Comparison of ENCODE assay signal across 16 cellular contexts in the genomic region with DNA sequence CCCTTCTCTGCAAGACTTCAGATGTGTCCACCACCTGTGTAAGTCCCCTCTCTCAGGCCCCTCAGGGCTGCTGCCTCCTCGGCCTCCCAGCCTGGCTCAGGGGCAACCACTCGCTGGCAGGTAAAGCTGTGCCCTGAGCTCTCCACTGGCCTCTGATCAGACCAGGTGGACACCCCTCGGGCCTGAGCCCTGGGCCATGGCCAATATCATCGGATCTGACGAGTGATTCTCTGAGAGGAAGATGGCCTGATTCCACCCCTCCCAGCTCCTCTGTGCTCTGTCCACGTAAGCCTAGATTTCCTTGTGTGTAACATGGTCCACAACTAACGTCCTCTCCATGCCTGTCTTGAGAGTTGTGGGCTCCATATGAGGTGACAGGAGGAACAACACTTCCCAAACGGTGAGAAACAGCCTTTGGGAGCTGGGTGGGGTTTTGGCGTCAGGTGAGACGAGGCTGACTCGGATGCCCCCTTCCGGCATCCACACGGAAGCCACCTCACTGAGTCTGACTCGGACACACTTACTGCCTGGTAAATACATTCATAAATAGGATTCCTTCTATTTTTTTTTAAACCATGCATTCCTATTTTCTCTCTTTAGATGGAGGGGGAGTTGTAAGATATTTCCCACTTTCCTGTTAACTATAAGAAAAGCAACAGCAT.
DNase-seq lines count a peak whose midpoint lies in the region; ATAC-seq, FAIRE-seq and TF ChIP-seq lines count a peak whose summit lies in the region.
"Had no signal": no experiment of that assay in that cellular context is flagged by ENCODE, and none has a peak within 500 bp of the region (broad histone marks: within the 10 kb centered on the region; RNA-seq: fewer than 3 reads in every experiment).

No MANE protein-coding gene starts in this region.

- no peaks in the 10 kb centered on the region for H3K9me3 ChIP-seq in CD4-positive, alpha-beta memory T cell (ENCODE audit: control insufficient read depth in 1 of 2, low read length in 2 of 2)
- H3K9me3 ChIP-seq in H9 (ENCODE audit: control insufficient read depth, low read depth, low read length) (no peaks in the 10 kb centered on the region), PC-9 (ENCODE audit: insufficient read depth, low read depth) (no peaks in the 10 kb centered on the region)

- H3K4me2 ChIP-seq in H9 (ENCODE audit: insufficient read depth, insufficient read length, low read length): no peak overlapping the region
- H3K4me2 ChIP-seq in PC-9: no peak overlapping the region

- H3K9me2 ChIP-seq in PC-9 (ENCODE audit: insufficient read depth): no peaks in the 10 kb centered on the region

- no peak overlapping the region for H3T11ph ChIP-seq in H9 (ENCODE audit: low read length)

- ATAC-seq in activated T-helper 17 cell treated with anti-CD3 and anti-CD28 coated beads, Interleukin-2, amount 50 U/mL, for 72 hours (replicated peaks): no peak
- ATAC-seq in natural killer cell treated with Interleukin-12 subunit alpha and Interleukin-12 subunit beta and Interleukin-15 and Interleukin-18, amount 100 ng/mL, for 72 hours: no peak
- no peak for ATAC-seq in GM18511 (IDR thresholded peaks at IDR 0.05; ENCODE audit: unreplicated experiment)

- no peak overlapping the region for H2BK12ac ChIP-seq in H9 (ENCODE audit: insufficient read length, low read depth, low read length)

- H3K18ac ChIP-seq in H9 (ENCODE audit: insufficient read length, low read depth, low read length): no peak overlapping the region

- peak in 1 of 5 donors; percentile 27 for DNase-seq in CD4-positive, alpha-beta memory T cell
- no peak for DNase-seq in H9
- no peak for DNase-seq in natural killer cell treated with Interleukin-12 subunit alpha and Interleukin-12 subunit beta and Interleukin-15 and Interleukin-18, amount 100 ng/mL, for 72 hours (ENCODE audit: low spot score)
- DNase-seq in PC-9: no peak
- DNase-seq in D721Med (ENCODE audit: insufficient read length, low spot score): no peak
- DNase-seq: AML-193; DMS 273 treated with DMSO at 0.1 percent for 48 hours; NCI-H1694 treated with DMSO at 0.1 percent for 48 hours; NCI-H446; SHP77 treated with DMSO at 0.1 percent for 48 hours; stimulated activated CD4-positive, alpha-beta T cell treated with anti-CD3 and anti-CD28 coated beads, Interleukin-2, amount 100 ng/mL, for 48 hours had no signal

- H3F3A ChIP-seq in PC-9 (ENCODE audit: insufficient read depth, low read depth): no peaks in the 10 kb centered on the region; the same call in 1 of the 2 replicates

- POLR2A ChIA-PET in CD4-positive, alpha-beta memory T cell (lab: Charles Lee; ENCODE audit: partially characterized antibody): no interaction called here
- POLR2A ChIA-PET in PC-9 (lab: Charles Lee; ENCODE audit: unreplicated experiment): no interaction called here

- H4K8ac ChIP-seq in H9 (replicated peaks; ENCODE audit: insufficient read length, low read depth, low read length): no peak overlapping the region

- H3K9ac ChIP-seq in H9 (ENCODE audit: extremely low read depth, insufficient read length, low read length): no peak overlapping the region

- H3K4ac ChIP-seq in H9 (ENCODE audit: low read depth, low read length): no peak overlapping the region

- H2BK5ac ChIP-seq in H9 (ENCODE audit: insufficient read length, low read length): no peak overlapping the region

- no peak overlapping the region for H2AK5ac ChIP-seq in H9 (ENCODE audit: insufficient read length, low read length)

- H3K79me2 ChIP-seq in H9 (ENCODE audit: insufficient read depth, low read length): no peaks in the 10 kb centered on the region
- no peaks in the 10 kb centered on the region for H3K79me2 ChIP-seq in PC-9 (ENCODE audit: low read depth)

- peaks cover 98% of the 10 kb centered on the region for H3K36me3 ChIP-seq in CD4-positive, alpha-beta memory T cell (ENCODE audit: insufficient read depth, low read length)
- no peaks in the 10 kb centered on the region for H3K36me3 ChIP-seq in PC-9 (ENCODE audit: low read depth)

- TF ChIP-seq CTCF in H9 (conservative IDR thresholded peaks at IDR 0.05) (no peak), PC-9 (conservative IDR thresholded peaks at IDR 0.05) (no peak), D721Med (IDR thresholded peaks at IDR 0.05; ENCODE audit: insufficient read depth, missing control alignments) (no peak)

- no peak overlapping the region for H3K56ac ChIP-seq in H9 (ENCODE audit: insufficient read length, low read depth, low read length)

- no peak overlapping the region for H3K23ac ChIP-seq in H9 (ENCODE audit: insufficient read length, low read depth, low read length)

- no peak overlapping the region for H3K4me3 Mint-ChIP-seq in CD4-positive, alpha-beta memory T cell
- H3K4me3 Mint-ChIP-seq in H9: no peak overlapping the region
- H3K4me3 Mint-ChIP-seq in activated T-helper 17 cell treated with anti-CD3 and anti-CD28 coated beads, Interleukin-2, amount 50 U/mL, for 72 hours: no peak overlapping the region
- no peak overlapping the region for H3K4me3 Mint-ChIP-seq in natural killer cell treated with Interleukin-12 subunit alpha and Interleukin-12 subunit beta and Interleukin-15 and Interleukin-18, amount 100 ng/mL, for 72 hours
- H3K4me3 Mint-ChIP-seq: activated T-helper 1 cell treated with anti-CD3 and anti-CD28 coated beads, Interleukin-12 subunit alpha, Interleukin-12 subunit beta, Interleukin-2, Interleukin-4 antibody, amounts not matched to agents 30 ng/mL and 10 ng/mL and 1 ng/mL, durations not matched to agents 14 hours and 24 hours and 36 hours had no signal

- H4K20me1 ChIP-seq in H9 (ENCODE audit: control insufficient read depth, insufficient read depth, insufficient read length) (no peaks in the 10 kb centered on the region), PC-9 (ENCODE audit: insufficient read depth) (no peaks in the 10 kb centered on the region)

- no peaks in the 10 kb centered on the region for H3K23me2 ChIP-seq in H9 (ENCODE audit: insufficient read length, low read depth, low read length, poor library complexity, severe bottlenecking)

- H3K27me3 Mint-ChIP-seq in CD4-positive, alpha-beta memory T cell: no peaks in the 10 kb centered on the region
- H3K27me3 Mint-ChIP-seq in H9 (ENCODE audit: low read depth): no peaks in the 10 kb centered on the region
- H3K27me3 Mint-ChIP-seq in activated T-helper 17 cell treated with anti-CD3 and anti-CD28 coated beads, Interleukin-2, amount 50 U/mL, for 72 hours: no peaks in the 10 kb centered on the region
- H3K27me3 Mint-ChIP-seq in natural killer cell treated with Interleukin-12 subunit alpha and Interleukin-12 subunit beta and Interleukin-15 and Interleukin-18, amount 100 ng/mL, for 72 hours: no peaks in the 10 kb centered on the region

- H4K5ac ChIP-seq in H9 (ENCODE audit: insufficient read length, low read depth, low read length): no peak overlapping the region

- peak overlapping the region in 6 of 7 donors; percentile 15 to 73 (median 42) for H3K27ac Mint-ChIP-seq in CD4-positive, alpha-beta memory T cell
- H3K27ac Mint-ChIP-seq in H9: peak overlapping the region in 2 of 3 experiments; percentile 28 to 77; a peak in 2 of 7 replicates
- peak overlapping the region; percentile 52 for H3K27ac Mint-ChIP-seq in activated T-helper 17 cell treated with anti-CD3 and anti-CD28 coated beads, Interleukin-2, amount 50 U/mL, for 72 hours
- peak overlapping the region; percentile 28 to 33 for H3K27ac Mint-ChIP-seq in natural killer cell treated with Interleukin-12 subunit alpha and Interleukin-12 subunit beta and Interleukin-15 and Interleukin-18, amount 100 ng/mL, for 72 hours
- H3K27ac Mint-ChIP-seq: activated T-helper 1 cell treated with anti-CD3 and anti-CD28 coated beads, Interleukin-12 subunit alpha, Interleukin-12 subunit beta, Interleukin-2, Interleukin-4 antibody, amounts not matched to agents 30 ng/mL and 10 ng/mL and 1 ng/mL, durations not matched to agents 14 hours and 24 hours and 36 hours had no signal

- no peak for FAIRE-seq in D721Med (lab: Jason Lieb, UNC)

- H2AFZ ChIP-seq in H9 (ENCODE audit: low read length) (no peak overlapping the region), PC-9 (no peak overlapping the region)

- CTCF ChIA-PET in CD4-positive, alpha-beta memory T cell (lab: Charles Lee; ENCODE audit: partially characterized antibody): interaction anchor here (1.4 to 3.0 kb wide), 5 partner anchors 10 to 241 kb away, joined by 3 to 15 read pairs (median 5); no protein-coding TSS in a partner anchor
- CTCF ChIA-PET in PC-9 (lab: Charles Lee): no interaction called here

- H3K9me3 Mint-ChIP-seq in CD4-positive, alpha-beta memory T cell: no peaks in the 10 kb centered on the region
- no peaks in the 10 kb centered on the region for H3K9me3 Mint-ChIP-seq in H9
- H3K9me3 Mint-ChIP-seq in activated T-helper 17 cell treated with anti-CD3 and anti-CD28 coated beads, Interleukin-2, amount 50 U/mL, for 72 hours: no peaks in the 10 kb centered on the region
- H3K9me3 Mint-ChIP-seq in natural killer cell treated with Interleukin-12 subunit alpha and Interleukin-12 subunit beta and Interleukin-15 and Interleukin-18, amount 100 ng/mL, for 72 hours: no peaks in the 10 kb centered on the region
- H3K9me3 Mint-ChIP-seq: activated T-helper 1 cell treated with anti-CD3 and anti-CD28 coated beads, Interleukin-12 subunit alpha, Interleukin-12 subunit beta, Interleukin-2, Interleukin-4 antibody, amounts not matched to agents 30 ng/mL and 10 ng/mL and 1 ng/mL, durations not matched to agents 14 hours and 24 hours and 36 hours had no signal

- no peaks in the 10 kb centered on the region for H3K79me1 ChIP-seq in H9 (ENCODE audit: insufficient read depth, low read depth, low read length, poor library complexity, severe bottlenecking)

- H2BK15ac ChIP-seq in H9 (ENCODE audit: low read depth, low read length): no peak overlapping the region

- H3K27ac ChIP-seq in CD4-positive, alpha-beta memory T cell (ENCODE audit: low read depth, low read length): no peak overlapping the region
- no peak overlapping the region for H3K27ac ChIP-seq in H9 (ENCODE audit: insufficient read length, low read depth, low read length)
- H3K27ac ChIP-seq in PC-9: no peak overlapping the region
- H3K27ac ChIP-seq: cardiac muscle cell had no signal

- H3K4me3 ChIP-seq in CD4-positive, alpha-beta memory T cell (ENCODE audit: low read length in 2 of 2): no peak overlapping the region
- H3K4me3 ChIP-seq in PC-9: no peak overlapping the region
- H3K4me3 ChIP-seq: cardiac muscle cell, lung had no signal

- no peak overlapping the region for H4K91ac ChIP-seq in H9 (ENCODE audit: insufficient read length, low read depth, low read length)

- intact Hi-C loops in CD4-positive, alpha-beta memory T cell (cut with micrococcal nuclease): no loop called here
- intact Hi-C loops in PC-9 (cut with micrococcal nuclease; ENCODE audit: unreplicated experiment): no loop called here

- H3K36me3 Mint-ChIP-seq in CD4-positive, alpha-beta memory T cell: peaks cover 62 to 84% of the 10 kb centered on the region in 2 donors
- H3K36me3 Mint-ChIP-seq in H9 (ENCODE audit: insufficient read depth in 1 of 3, low read depth in 3 of 3): peaks cover 21 to 61% (median 44%) of the 10 kb centered on the region in 3 experiments; a peak in 6 of 7 replicates
- H3K36me3 Mint-ChIP-seq in activated T-helper 17 cell treated with anti-CD3 and anti-CD28 coated beads, Interleukin-2, amount 50 U/mL, for 72 hours (ENCODE audit: low read depth): peaks cover 95% of the 10 kb centered on the region
- peaks cover 7% of the 10 kb centered on the region for H3K36me3 Mint-ChIP-seq in natural killer cell treated with Interleukin-12 subunit alpha and Interleukin-12 subunit beta and Interleukin-15 and Interleukin-18, amount 100 ng/mL, for 72 hours

- no peak overlapping the region for H2BK20ac ChIP-seq in H9 (ENCODE audit: low read depth, low read length, poor library complexity, severe bottlenecking)

- no TSS peak for BruUV-seq in PC-9 (replicated peaks; lab: Mats Ljungman, UMichigan)

- H2BK120ac ChIP-seq in H9 (ENCODE audit: low read depth, low read length, poor library complexity, severe bottlenecking): no peak overlapping the region

- no CpG with 5 or more reads among the region's 14 CpGs for WGBS in H9 (ENCODE audit: extremely low coverage, insufficient read length, low lambda C conversion rate)

- peaks cover 4% of the 10 kb centered on the region for H3K4me1 ChIP-seq in CD4-positive, alpha-beta memory T cell (ENCODE audit: insufficient read depth, low read length)
- H3K4me1 ChIP-seq in H9 (ENCODE audit: insufficient read depth, low read length) (no peaks in the 10 kb centered on the region), PC-9 (replicated peaks; ENCODE audit: insufficient read depth) (no peaks in the 10 kb centered on the region)

- H3K14ac ChIP-seq in H9 (ENCODE audit: insufficient read depth, low read length): no peak overlapping the region

- peaks cover 3 to 11% (median 6%) of the 10 kb centered on the region in 4 donors for H3K4me1 Mint-ChIP-seq in CD4-positive, alpha-beta memory T cell
- H3K4me1 Mint-ChIP-seq in H9: peaks cover 0 to 5% of the 10 kb centered on the region in 2 experiments; a peak in 2 of 4 replicates
- no peaks in the 10 kb centered on the region for H3K4me1 Mint-ChIP-seq in activated T-helper 17 cell treated with anti-CD3 and anti-CD28 coated beads, Interleukin-2, amount 50 U/mL, for 72 hours
- peaks cover 9 to 20% of the 10 kb centered on the region in 2 donors for H3K4me1 Mint-ChIP-seq in natural killer cell treated with Interleukin-12 subunit alpha and Interleukin-12 subunit beta and Interleukin-15 and Interleukin-18, amount 100 ng/mL, for 72 hours (ENCODE audit: low read depth in 2 of 2)

- no peaks in the 10 kb centered on the region for H3K27me3 ChIP-seq in CD4-positive, alpha-beta memory T cell (ENCODE audit: insufficient read depth, low read length)
- H3K27me3 ChIP-seq in H9 (ENCODE audit: insufficient read depth, low read length) (no peaks in the 10 kb centered on the region), PC-9 (ENCODE audit: insufficient read depth, low read depth) (no peaks in the 10 kb centered on the region)
- H3K27me3 ChIP-seq: cardiac muscle cell had no signal
